ENCODE assay signal across 8 cellular contexts in genomic region chr15:63189955-63190691, GRCh38. TPM values are rescaled to one million over a fixed set of nuclear protein-coding genes. Genes with fewer than 3 reads are reported as not detected.
A peak's percentile ranks its signal among the peaks of the same experiment; 100 is the strongest.
DNase-seq lines count a peak whose midpoint lies in the region; ATAC-seq, FAIRE-seq and TF ChIP-seq lines count a peak whose summit lies in the region.

No MANE protein-coding gene starts in this region.

- H3K27ac ChIP-seq in MM.1S (ENCODE audit: low read length): peak overlapping the region; percentile 85; the same call in 1 of the 2 replicates
- peak overlapping the region; percentile 86 for H3K27ac ChIP-seq in GM12878 (ENCODE audit: control insufficient read depth, insufficient read depth)
- no peak overlapping the region for H3K27ac ChIP-seq in aorta (ENCODE audit: low read depth in 1 of 2, low read length in 2 of 2)

- peaks cover 45% of the 10 kb centered on the region for H3K4me1 ChIP-seq in MM.1S (ENCODE audit: low read length)
- peaks cover 29% of the 10 kb centered on the region for H3K4me1 ChIP-seq in GM12878 (ENCODE audit: control insufficient read depth, insufficient read depth, low read length)
- H3K4me1 ChIP-seq in aorta (ENCODE audit: control insufficient read depth in 1 of 2, insufficient read depth in 2 of 2, low read length in 2 of 2): no peaks in the 10 kb centered on the region

- in situ Hi-C loops in GM12878 (cut with MboI): no loop called here

- H3K79me2 ChIP-seq in MM.1S (ENCODE audit: low read length) (peaks cover 47% of the 10 kb centered on the region), GM12878 (ENCODE audit: control insufficient read depth, insufficient read depth, low read length) (peaks cover 57% of the 10 kb centered on the region)

- H2AFZ ChIP-seq in MM.1S (ENCODE audit: low read length) (peak overlapping the region; percentile 87), GM12878 (ENCODE audit: control insufficient read depth, low read depth, low read length) (peak overlapping the region; percentile 40)

- H3K27me3 Mint-ChIP-seq in Calu3 (ENCODE audit: unreplicated experiment): peaks cover 7% of the 10 kb centered on the region
- H3K27me3 Mint-ChIP-seq in memory B cell: no peaks in the 10 kb centered on the region

- H3K4me3 Mint-ChIP-seq in Calu3 (ENCODE audit: low read depth, unreplicated experiment) (peak overlapping the region; percentile 67), memory B cell (peak overlapping the region; percentile 96)

- POLR2A ChIA-PET in GM12878 (lab: Charles Lee): interaction anchor here (2.9 to 8.6 kb wide), 3 partner anchors 12 to 33 kb away, joined by 22 to 118 read pairs (median 26); partner anchors contain the start of gene RPS27L

- no peak for TF ChIP-seq EP300 in GM12878 (IDR thresholded peaks at IDR 0.05; ENCODE audit: borderline replicate concordance in 1 of 2, control insufficient read depth in 1 of 2, low read depth in 2 of 2, low read length in 2 of 2)

- H3K27me3 ChIP-seq in MM.1S (replicated peaks; ENCODE audit: insufficient read depth, low read length) (no peaks in the 10 kb centered on the region), GM12878 (replicated peaks in 1 of 2; ENCODE audit: control insufficient read depth in 2 of 2, insufficient read depth in 2 of 2, low read length in 1 of 2) (no peaks in the 10 kb centered on the region), aorta (ENCODE audit: control insufficient read depth in 1 of 2, insufficient read depth in 2 of 2, low read length in 1 of 2) (no peaks in the 10 kb centered on the region)

- peaks cover 41% of the 10 kb centered on the region for H3F3A ChIP-seq in MM.1S (ENCODE audit: insufficient read depth, low read length)

- no peak for DNase-seq in Calu3
- no peak for DNase-seq in MM.1S
- DNase-seq in GM12878 (ENCODE audit: low read depth, low spot score): no peak
- DNase-seq in memory B cell (ENCODE audit: low spot score in 2 of 2): no peak
- no peak for DNase-seq in aorta
- no peak for DNase-seq in GM03348 (ENCODE audit: low spot score)
- DNase-seq in COR-L47 (lab: John Stamatoyannopoulos, UW): no peak
- no peak for DNase-seq in SHP77 treated with DMSO at 0.1 percent for 48 hours (lab: John Stamatoyannopoulos, UW)

- H3K4me2 ChIP-seq in MM.1S (ENCODE audit: low read depth, low read length): peak overlapping the region; percentile 87
- H3K4me2 ChIP-seq in GM12878 (ENCODE audit: control insufficient read depth, insufficient read depth): peak overlapping the region; percentile 85

- 0% methylated on average over 9 of the region's 9 CpGs for WGBS in GM12878 (ENCODE audit: insufficient coverage, insufficient replicate concordance, low lambda C conversion rate, missing lambda C conversion rate)
- 4 to 8% methylated on average over 9 of the region's 9 CpGs for WGBS in aorta, 2 donors

- H3K36me3 ChIP-seq in MM.1S (replicated peaks; ENCODE audit: insufficient read depth, low read length): no peaks in the 10 kb centered on the region
- H3K36me3 ChIP-seq in GM12878 (ENCODE audit: control insufficient read depth in 2 of 2, insufficient read depth in 2 of 2, low read length in 1 of 2): no peaks in the 10 kb centered on the region
- no peaks in the 10 kb centered on the region for H3K36me3 ChIP-seq in aorta (ENCODE audit: control insufficient read depth in 1 of 2, insufficient read depth in 2 of 2, low read length in 1 of 2)

- CTCF ChIA-PET in Calu3 (lab: Charles Lee) (interaction anchor here (0.7 kb wide), 2 partner anchors 21 to 636 kb away, joined by 3 to 4 read pairs; no protein-coding TSS in a partner anchor), GM12878 (lab: Yijun Ruan, JAX) (interaction anchor here (1.1 to 8.7 kb wide), 4 partner anchors 14 to 96 kb away, joined by 3 to 90 read pairs (median 28); no protein-coding TSS in a partner anchor)

- no peak for ATAC-seq in GM12878
- no peak for ATAC-seq in memory B cell (ENCODE audit: low read depth)
- ATAC-seq in aorta (ENCODE audit: low FRiP score): no peak

- BruUV-seq in Calu3 (replicated peaks; lab: Mats Ljungman, UMichigan) (no TSS peak), GM12878 (replicated peaks; lab: Mats Ljungman, UMichigan) (TSS peak; percentile 54)

- no peak for TF ChIP-seq RAD21 in GM12878 (IDR thresholded peaks at IDR 0.05; ENCODE audit: insufficient read depth, low read depth, low read length)

- TF ChIP-seq CTCF in Calu3 (IDR thresholded peaks at IDR 0.05; ENCODE audit: unreplicated experiment): no peak
- no peak for TF ChIP-seq CTCF in MM.1S (IDR thresholded peaks at IDR 0.05; ENCODE audit: low read length)
- no peak for TF ChIP-seq CTCF in GM12878 (IDR thresholded peaks at IDR 0.05 in 2 of 3, conservative IDR thresholded peaks at IDR 0.05 in 1 of 3; ENCODE audit: control insufficient read depth in 2 of 3, extremely low read depth in 1 of 3, insufficient read depth in 1 of 3, low read depth in 3 of 3, low read length in 3 of 3)

- H3K36me3 Mint-ChIP-seq in Calu3 (ENCODE audit: insufficient read depth, unreplicated experiment): peaks cover 19% of the 10 kb centered on the region
- H3K36me3 Mint-ChIP-seq in memory B cell: peaks cover 2% of the 10 kb centered on the region

- RAD21 ChIA-PET in GM12878 (lab: Charles Lee; ENCODE audit: unreplicated experiment): interaction anchor here (1.0 to 6.4 kb wide), 8 partner anchors 13 to 88 kb away, joined by 4 to 58 read pairs (median 20); partner anchors contain the start of gene RPS27L

- SMC1A ChIA-PET in GM12878 (lab: Charles Lee; ENCODE audit: uncharacterized antibody, unreplicated experiment): interaction anchor here (0.8 to 8.8 kb wide), 15 partner anchors 9 to 214 kb away, joined by 3 to 252 read pairs (median 9); partner anchors contain the start of genes APH1B and RPS27L

- H4K20me1 ChIP-seq in MM.1S (ENCODE audit: insufficient read depth, low read length) (no peaks in the 10 kb centered on the region), GM12878 (ENCODE audit: control insufficient read depth, insufficient read depth) (no peaks in the 10 kb centered on the region)

- H3K4me3 ChIP-seq in MM.1S (ENCODE audit: low read length) (peak overlapping the region; percentile 94), GM12878 (peak overlapping the region; percentile 96), aorta (ENCODE audit: low read length in 2 of 2) (peak overlapping the region; percentile 68 to 88)

- H3K27ac Mint-ChIP-seq in Calu3 (ENCODE audit: unreplicated experiment) (no peak overlapping the region), memory B cell (peak overlapping the region; percentile 99)

- intact Hi-C loops in Calu3 (cut with micrococcal nuclease; ENCODE audit: unreplicated experiment): no loop called here
- intact Hi-C loops in GM12878 (cut with micrococcal nuclease; ENCODE audit: unreplicated experiment): loop anchor here (2.0 to 10.0 kb wide), 4 partner anchors 33 to 315 kb away; partner anchors contain the start of genes RPS27L and USP3
- intact Hi-C loops in aorta (cut with DNase I): loop anchor here (1.0 to 5.0 kb wide), 3 partner anchors 33 to 87 kb away; partner anchors contain the start of genes APH1B (in 2 of the 2) and RPS27L (in 1 of the 2)

- H3K9ac ChIP-seq in MM.1S (ENCODE audit: low read length) (peak overlapping the region; percentile 70), GM12878 (ENCODE audit: control insufficient read depth, insufficient read depth, low read length) (peak overlapping the region; percentile 79)

- FAIRE-seq in GM12878 (lab: Jason Lieb, UNC): no peak

- no peaks in the 10 kb centered on the region for H3K9me2 ChIP-seq in MM.1S (replicated peaks; ENCODE audit: insufficient read depth, low read length)

- no peaks in the 10 kb centered on the region for H3K9me3 Mint-ChIP-seq in Calu3 (ENCODE audit: low read depth, unreplicated experiment)
- H3K9me3 Mint-ChIP-seq in memory B cell: no peaks in the 10 kb centered on the region

- H3K4me1 Mint-ChIP-seq in Calu3 (ENCODE audit: low read depth, unreplicated experiment) (peaks cover 23% of the 10 kb centered on the region), memory B cell (peaks cover 43% of the 10 kb centered on the region)

- no peak for TF ChIP-seq POLR2A in GM12878 (IDR thresholded peaks at IDR 0.05; ENCODE audit: low read depth, low read length)

- H3K9me3 ChIP-seq in MM.1S (replicated peaks; ENCODE audit: insufficient read depth, low read length): no peaks in the 10 kb centered on the region
- H3K9me3 ChIP-seq in GM12878 (replicated peaks; ENCODE audit: control insufficient read depth, insufficient read depth, low read length): no peaks in the 10 kb centered on the region
- no peaks in the 10 kb centered on the region for H3K9me3 ChIP-seq in aorta (ENCODE audit: control insufficient read depth, low read length)

RNA-seq across cellular contexts. Expression of gene RAB8B, which starts 0.7 kb away (rescaled TPM):
- total RNA-seq in Calu3 (2022): 15.8 and 16.0 TPM in 2 replicates
- total RNA-seq in GM12878 (2013; cell fraction: nucleolus; rRNA removed): 40.8 and 42.3 TPM in 2 replicates
- 52.0 and 71.2 TPM in 2 replicates for total RNA-seq in GM12878 (2014; rRNA removed)
- 98.5 and 104 TPM in 2 replicates for total RNA-seq in GM12878 (2014; rRNA removed; fragmentation: Illumina TruSeq; extraction: Trizol)
- total RNA-seq in GM12878 (2021): 71.7 and 73.1 TPM in 2 replicates
- polyA plus RNA-seq in GM12878 (2011; ENCODE audit: low read depth): 23.3 TPM
- polyA plus RNA-seq in GM12878 (2011; rRNA removed): 76.0 and 120 TPM in 2 replicates
- polyA plus RNA-seq in GM12878 (2011; cell fraction: cytosol; rRNA removed): 25.1 and 48.1 TPM in 2 replicates
- 32.8 and 39.5 TPM in 2 replicates for polyA plus RNA-seq in GM12878 (2011; cell fraction: nucleus; rRNA removed)
- 47.5 and 47.8 TPM in 2 replicates for polyA plus RNA-seq in GM12878 (2012)
- polyA plus RNA-seq in GM12878 (2014; fragmentation: Illumina TruSeq; extraction: Trizol): 76.4 and 123 TPM in 2 replicates
- 10 to 100 TPM; 17.8 to 26.0 TPM for polyA plus RNA-seq in GM12878 (2014; fragmentation: Nextera tagmentation; extraction: Ambion mirVana)
- polyA plus RNA-seq in GM12878 (2014; rRNA removed): 49.0 and 53.4 TPM in 2 replicates
- polyA plus RNA-seq in GM12878 (2016; fragmentation: Nextera tagmentation; extraction: Ambion mirVana): 10 to 100 TPM; 64.0 to 66.3 TPM
- 71.1 and 79.5 TPM in 2 replicates for polyA minus RNA-seq in GM12878 (2011; rRNA and poly(A)+ RNA removed)
- polyA minus RNA-seq in GM12878 (2011; cell fraction: cytosol; rRNA and poly(A)+ RNA removed): 107 and 133 TPM in 2 replicates
- polyA minus RNA-seq in GM12878 (2011; cell fraction: nucleus; rRNA and poly(A)+ RNA removed): 11.1 and 13.0 TPM in 2 replicates
- 10 to 100 TPM; 40.6 to 47.9 TPM for total RNA-seq in aorta
- polyA plus RNA-seq in aorta: 10 to 100 TPM; 14.8 to 18.7 TPM

RNA-seq across cellular contexts. Expression of gene RPS27L, which starts 32.8 kb away (rescaled TPM):
- total RNA-seq in Calu3 (2022) (64.4 and 66.8 TPM in 2 replicates), GM12878 (2014; rRNA removed) (141 and 166 TPM in 2 replicates), GM12878 (2014; rRNA removed; fragmentation: Illumina TruSeq; extraction: Trizol) (169 and 170 TPM in 2 replicates), GM12878 (2021) (144 and 145 TPM in 2 replicates), aorta (100 to 1,000 TPM; 150 to 179 TPM)
- total RNA-seq in GM12878 (2013; cell fraction: nucleolus; rRNA removed): 60.8 and 66.7 TPM in 2 replicates
- 70.4 TPM for polyA plus RNA-seq in GM12878 (2011; ENCODE audit: low read depth)
- polyA plus RNA-seq in GM12878 (2011; rRNA removed) (265 and 363 TPM in 2 replicates), GM12878 (2014; fragmentation: Illumina TruSeq; extraction: Trizol) (133 and 151 TPM in 2 replicates), GM12878 (2014; fragmentation: Nextera tagmentation; extraction: Ambion mirVana) (100 to 1,000 TPM; 468 to 596 TPM), GM12878 (2014; rRNA removed) (157 and 175 TPM in 2 replicates), GM12878 (2016; fragmentation: Nextera tagmentation; extraction: Ambion mirVana) (100 to 1,000 TPM; 968 to 970 TPM), aorta (100 to 1,000 TPM; 367 to 767 TPM)
- polyA plus RNA-seq in GM12878 (2011; cell fraction: cytosol; rRNA removed): 107 and 134 TPM in 2 replicates
- polyA plus RNA-seq in GM12878 (2011; cell fraction: nucleus; rRNA removed): 65.9 and 76.8 TPM in 2 replicates
- polyA plus RNA-seq in GM12878 (2012): 162 and 187 TPM in 2 replicates
- polyA minus RNA-seq in GM12878 (2011; rRNA and poly(A)+ RNA removed): 31.7 and 43.2 TPM in 2 replicates
- 19.0 and 24.1 TPM in 2 replicates for polyA minus RNA-seq in GM12878 (2011; cell fraction: cytosol; rRNA and poly(A)+ RNA removed)
- 21.6 and 30.4 TPM in 2 replicates for polyA minus RNA-seq in GM12878 (2011; cell fraction: nucleus; rRNA and poly(A)+ RNA removed)

Comparison
In these comparisons a context has a peak if more than half of its experiments do, and no peak if none do; other contexts are left out.
1. H3K27ac ChIP-seq: peak in MM.1S (single experiment) and GM12878 (single experiment); none in aorta (0 of 2).
2. Peak in every context shown above with its lines, with median percentiles within 50 percentile points of each other: H3K4me3 ChIP-seq.